In genomic region chr16:27040671-27041070, GRCh38 we compare ENCODE assay signal across 10 cellular contexts. TPM values are rescaled to one million over a fixed set of nuclear protein-coding genes. Genes with fewer than 3 reads are reported as not detected.
"Had no signal": no experiment of that assay in that cellular context is flagged by ENCODE, and none has a peak within 500 bp of the region (broad histone marks: within the 10 kb centered on the region; RNA-seq: fewer than 3 reads in every experiment).

No MANE protein-coding gene starts in this region.

- H3K9ac ChIP-seq: GM23248 had no signal

- H3K9me3 ChIP-seq: HAP-1 had no signal

- H3K27ac ChIP-seq: GM23248 had no signal

- ATAC-seq: GM23338, HCT116 had no signal

- H3K4me2 ChIP-seq: GM23338 had no signal

- H3K36me3 ChIP-seq: HAP-1 had no signal

- H2AFZ ChIP-seq: GM23248, GM23338 had no signal

- H3K4me3 ChIP-seq: GM23248, GM23338, HAP-1 had no signal

- H3K4me1 ChIP-seq: HAP-1 had no signal

- DNase-seq: GM23248, GOT3, H7, H9, HCEC 1CT, HFFc6 had no signal

RNA-seq across cellular contexts. Expression of gene C16orf82, which starts 26.1 kb away (rescaled TPM):
- total RNA-seq: GM23248, GM23338, H1, H7, H9, HFFc6 had no signal
- polyA plus RNA-seq: GM23248, GM23338, H1 had no signal
